ENCODE assay signal across 1 cellular context in the genomic region with DNA sequence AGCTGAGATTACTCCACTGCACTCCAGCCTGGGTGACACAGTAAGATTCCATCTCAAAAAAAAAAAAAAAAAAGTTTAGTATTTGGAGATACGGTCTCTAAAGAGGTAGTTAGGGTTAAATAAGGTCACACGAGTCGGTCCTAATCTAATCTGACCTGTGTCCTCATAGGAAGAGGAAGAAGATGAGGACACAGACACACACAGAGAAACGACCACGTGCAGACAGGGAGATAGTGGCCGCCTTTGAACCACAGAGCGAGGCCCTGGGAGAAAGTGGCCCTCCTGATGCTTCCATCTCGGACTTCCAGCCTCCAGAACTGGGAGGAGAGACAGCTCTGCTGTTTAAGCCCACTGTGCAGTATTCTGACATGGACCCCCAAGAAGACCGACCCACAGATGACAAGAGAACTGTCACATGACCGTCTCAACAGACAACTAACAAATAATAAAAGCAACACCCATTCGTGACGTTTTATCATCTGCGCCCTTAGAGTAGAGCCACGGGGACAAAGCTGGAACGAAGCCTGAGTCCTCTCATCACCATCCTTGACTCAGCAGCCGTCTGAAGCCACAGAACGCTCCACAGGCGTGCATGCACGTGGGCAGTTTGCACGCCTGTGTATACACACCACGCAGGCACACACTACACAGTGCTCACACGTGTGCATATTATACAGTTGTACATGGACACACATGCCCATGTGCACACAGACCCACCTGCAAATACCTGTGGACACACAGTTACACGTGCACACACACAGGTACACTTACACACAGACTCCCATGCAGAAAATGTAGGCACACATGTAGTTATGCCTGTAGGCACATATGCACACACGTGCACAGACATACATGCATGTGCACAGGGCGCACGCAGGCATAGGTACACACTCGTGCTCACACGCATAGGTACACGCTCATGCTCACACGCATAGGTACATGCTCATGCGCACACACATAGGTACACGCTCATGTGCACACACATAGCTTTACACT.
TF ChIP-seq lines count a peak whose summit lies in the region.

No MANE protein-coding gene starts in this region.

TF ChIP-seq in K562, 482 proteins besides CTCF, POLR2A, EP300 and RAD21 (continued from another document):
- TF ChIP-seq, protein P1, sequence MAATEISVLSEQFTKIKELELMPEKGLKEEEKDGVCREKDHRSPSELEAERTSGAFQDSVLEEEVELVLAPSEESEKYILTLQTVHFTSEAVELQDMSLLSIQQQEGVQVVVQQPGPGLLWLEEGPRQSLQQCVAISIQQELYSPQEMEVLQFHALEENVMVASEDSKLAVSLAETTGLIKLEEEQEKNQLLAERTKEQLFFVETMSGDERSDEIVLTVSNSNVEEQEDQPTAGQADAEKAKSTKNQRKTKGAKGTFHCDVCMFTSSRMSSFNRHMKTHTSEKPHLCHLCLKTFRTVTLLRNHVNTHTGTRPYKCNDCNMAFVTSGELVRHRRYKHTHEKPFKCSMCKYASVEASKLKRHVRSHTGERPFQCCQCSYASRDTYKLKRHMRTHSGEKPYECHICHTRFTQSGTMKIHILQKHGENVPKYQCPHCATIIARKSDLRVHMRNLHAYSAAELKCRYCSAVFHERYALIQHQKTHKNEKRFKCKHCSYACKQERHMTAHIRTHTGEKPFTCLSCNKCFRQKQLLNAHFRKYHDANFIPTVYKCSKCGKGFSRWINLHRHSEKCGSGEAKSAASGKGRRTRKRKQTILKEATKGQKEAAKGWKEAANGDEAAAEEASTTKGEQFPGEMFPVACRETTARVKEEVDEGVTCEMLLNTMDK (IDR thresholded peaks at IDR 0.05; ENCODE audit: borderline replicate concordance, insufficient read depth, low read depth, low read length, poor library complexity, severe bottlenecking) = no peak
- TF ChIP-seq YBX1 (IDR thresholded peaks at IDR 0.05) = no peak
- no peak for TF ChIP-seq HMG20A (CRISPR knock-in tag; conservative IDR thresholded peaks at IDR 0.05)
- peak; percentile 58 for TF ChIP-seq MEIS2 (IDR thresholded peaks at IDR 0.05; ENCODE audit: partially characterized antibody)
- TF ChIP-seq CBFA2T3 (IDR thresholded peaks at IDR 0.05) = peak; percentile 68
- TF ChIP-seq FOXP1 (CRISPR knock-in tag; IDR thresholded peaks at IDR 0.05) = 0 out of 2 replicates have a peak, but pooled peaks have one; percentile 29
- TF ChIP-seq FOXM1 (IDR thresholded peaks at IDR 0.05; ENCODE audit: low read depth) = peak; percentile 38; the same call in 1 of the 2 replicates
- TF ChIP-seq FOXM1 (CRISPR knock-in tag; IDR thresholded peaks at IDR 0.05; ENCODE audit: low read depth) = no peak
- TF ChIP-seq CREM (IDR thresholded peaks at IDR 0.05; ENCODE audit: low read depth) = peak; percentile 83
- TF ChIP-seq ZNF253 (CRISPR knock-in tag; conservative IDR thresholded peaks at IDR 0.05) = no peak
- no peak for TF ChIP-seq DNMT1 (IDR thresholded peaks at IDR 0.05)
- TF ChIP-seq, protein P2, sequence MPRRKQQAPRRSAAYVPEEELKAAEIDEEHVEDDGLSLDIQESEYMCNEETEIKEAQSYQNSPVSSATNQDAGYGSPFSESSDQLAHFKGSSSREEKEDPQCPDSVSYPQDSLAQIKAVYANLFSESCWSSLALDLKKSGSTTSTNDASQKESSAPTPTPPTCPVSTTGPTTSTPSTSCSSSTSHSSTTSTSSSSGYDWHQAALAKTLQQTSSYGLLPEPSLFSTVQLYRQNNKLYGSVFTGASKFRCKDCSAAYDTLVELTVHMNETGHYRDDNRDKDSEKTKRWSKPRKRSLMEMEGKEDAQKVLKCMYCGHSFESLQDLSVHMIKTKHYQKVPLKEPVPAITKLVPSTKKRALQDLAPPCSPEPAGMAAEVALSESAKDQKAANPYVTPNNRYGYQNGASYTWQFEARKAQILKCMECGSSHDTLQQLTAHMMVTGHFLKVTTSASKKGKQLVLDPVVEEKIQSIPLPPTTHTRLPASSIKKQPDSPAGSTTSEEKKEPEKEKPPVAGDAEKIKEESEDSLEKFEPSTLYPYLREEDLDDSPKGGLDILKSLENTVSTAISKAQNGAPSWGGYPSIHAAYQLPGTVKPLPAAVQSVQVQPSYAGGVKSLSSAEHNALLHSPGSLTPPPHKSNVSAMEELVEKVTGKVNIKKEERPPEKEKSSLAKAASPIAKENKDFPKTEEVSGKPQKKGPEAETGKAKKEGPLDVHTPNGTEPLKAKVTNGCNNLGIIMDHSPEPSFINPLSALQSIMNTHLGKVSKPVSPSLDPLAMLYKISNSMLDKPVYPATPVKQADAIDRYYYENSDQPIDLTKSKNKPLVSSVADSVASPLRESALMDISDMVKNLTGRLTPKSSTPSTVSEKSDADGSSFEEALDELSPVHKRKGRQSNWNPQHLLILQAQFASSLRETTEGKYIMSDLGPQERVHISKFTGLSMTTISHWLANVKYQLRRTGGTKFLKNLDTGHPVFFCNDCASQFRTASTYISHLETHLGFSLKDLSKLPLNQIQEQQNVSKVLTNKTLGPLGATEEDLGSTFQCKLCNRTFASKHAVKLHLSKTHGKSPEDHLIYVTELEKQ (CRISPR knock-in tag; IDR thresholded peaks at IDR 0.05) = no peak
- no peak for TF ChIP-seq SREBF1 (IDR thresholded peaks at IDR 0.05; ENCODE audit: borderline replicate concordance, low read depth, low read length)
- TF ChIP-seq SRSF9 (IDR thresholded peaks at IDR 0.05; ENCODE audit: borderline replicate concordance, low read depth, low read length) = no peak
- TF ChIP-seq TAF1 (IDR thresholded peaks at IDR 0.05; ENCODE audit: control insufficient read depth, extremely low read depth, insufficient read depth, low read length, severe bottlenecking) = no peak
- TF ChIP-seq, protein P3, sequence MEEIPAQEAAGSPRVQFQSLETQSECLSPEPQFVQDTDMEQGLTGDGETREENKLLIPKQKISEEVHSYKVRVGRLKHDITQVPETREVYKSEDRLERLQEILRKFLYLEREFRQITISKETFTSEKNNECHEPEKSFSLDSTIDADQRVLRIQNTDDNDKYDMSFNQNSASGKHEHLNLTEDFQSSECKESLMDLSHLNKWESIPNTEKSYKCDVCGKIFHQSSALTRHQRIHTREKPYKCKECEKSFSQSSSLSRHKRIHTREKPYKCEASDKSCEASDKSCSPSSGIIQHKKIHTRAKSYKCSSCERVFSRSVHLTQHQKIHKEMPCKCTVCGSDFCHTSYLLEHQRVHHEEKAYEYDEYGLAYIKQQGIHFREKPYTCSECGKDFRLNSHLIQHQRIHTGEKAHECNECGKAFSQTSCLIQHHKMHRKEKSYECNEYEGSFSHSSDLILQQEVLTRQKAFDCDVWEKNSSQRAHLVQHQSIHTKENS (CRISPR knock-in tag; IDR thresholded peaks at IDR 0.05) = no peak
- TF ChIP-seq, protein P4, sequence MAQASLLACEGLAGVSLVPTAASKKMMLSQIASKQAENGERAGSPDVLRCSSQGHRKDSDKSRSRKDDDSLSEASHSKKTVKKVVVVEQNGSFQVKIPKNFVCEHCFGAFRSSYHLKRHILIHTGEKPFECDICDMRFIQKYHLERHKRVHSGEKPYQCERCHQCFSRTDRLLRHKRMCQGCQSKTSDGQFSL (CRISPR knock-in tag; IDR thresholded peaks at IDR 0.05) = 0 out of 2 replicates have a peak, but pooled peaks have one; percentile 15
- TF ChIP-seq, protein P4 (tag; IDR thresholded peaks at IDR 0.05) = no peak
- TF ChIP-seq ZNF384 (IDR thresholded peaks at IDR 0.05; ENCODE audit: low read depth, low read length) = peak; percentile 56; the same call in 1 of the 2 replicates
- TF ChIP-seq FOXK2 (conservative IDR thresholded peaks at IDR 0.05 in 1 of 2, IDR thresholded peaks at IDR 0.05 in 1 of 2; ENCODE audit: low read depth in 2 of 2) = peak; percentile 51 to 66; a peak in 2 of 4 replicates
- no peak for TF ChIP-seq ZNF224 (CRISPR knock-in tag; IDR thresholded peaks at IDR 0.05)
- TF ChIP-seq, protein P5, sequence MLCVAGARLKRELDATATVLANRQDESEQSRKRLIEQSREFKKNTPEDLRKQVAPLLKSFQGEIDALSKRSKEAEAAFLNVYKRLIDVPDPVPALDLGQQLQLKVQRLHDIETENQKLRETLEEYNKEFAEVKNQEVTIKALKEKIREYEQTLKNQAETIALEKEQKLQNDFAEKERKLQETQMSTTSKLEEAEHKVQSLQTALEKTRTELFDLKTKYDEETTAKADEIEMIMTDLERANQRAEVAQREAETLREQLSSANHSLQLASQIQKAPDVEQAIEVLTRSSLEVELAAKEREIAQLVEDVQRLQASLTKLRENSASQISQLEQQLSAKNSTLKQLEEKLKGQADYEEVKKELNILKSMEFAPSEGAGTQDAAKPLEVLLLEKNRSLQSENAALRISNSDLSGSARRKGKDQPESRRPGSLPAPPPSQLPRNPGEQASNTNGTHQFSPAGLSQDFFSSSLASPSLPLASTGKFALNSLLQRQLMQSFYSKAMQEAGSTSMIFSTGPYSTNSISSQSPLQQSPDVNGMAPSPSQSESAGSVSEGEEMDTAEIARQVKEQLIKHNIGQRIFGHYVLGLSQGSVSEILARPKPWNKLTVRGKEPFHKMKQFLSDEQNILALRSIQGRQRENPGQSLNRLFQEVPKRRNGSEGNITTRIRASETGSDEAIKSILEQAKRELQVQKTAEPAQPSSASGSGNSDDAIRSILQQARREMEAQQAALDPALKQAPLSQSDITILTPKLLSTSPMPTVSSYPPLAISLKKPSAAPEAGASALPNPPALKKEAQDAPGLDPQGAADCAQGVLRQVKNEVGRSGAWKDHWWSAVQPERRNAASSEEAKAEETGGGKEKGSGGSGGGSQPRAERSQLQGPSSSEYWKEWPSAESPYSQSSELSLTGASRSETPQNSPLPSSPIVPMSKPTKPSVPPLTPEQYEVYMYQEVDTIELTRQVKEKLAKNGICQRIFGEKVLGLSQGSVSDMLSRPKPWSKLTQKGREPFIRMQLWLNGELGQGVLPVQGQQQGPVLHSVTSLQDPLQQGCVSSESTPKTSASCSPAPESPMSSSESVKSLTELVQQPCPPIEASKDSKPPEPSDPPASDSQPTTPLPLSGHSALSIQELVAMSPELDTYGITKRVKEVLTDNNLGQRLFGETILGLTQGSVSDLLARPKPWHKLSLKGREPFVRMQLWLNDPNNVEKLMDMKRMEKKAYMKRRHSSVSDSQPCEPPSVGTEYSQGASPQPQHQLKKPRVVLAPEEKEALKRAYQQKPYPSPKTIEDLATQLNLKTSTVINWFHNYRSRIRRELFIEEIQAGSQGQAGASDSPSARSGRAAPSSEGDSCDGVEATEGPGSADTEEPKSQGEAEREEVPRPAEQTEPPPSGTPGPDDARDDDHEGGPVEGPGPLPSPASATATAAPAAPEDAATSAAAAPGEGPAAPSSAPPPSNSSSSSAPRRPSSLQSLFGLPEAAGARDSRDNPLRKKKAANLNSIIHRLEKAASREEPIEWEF (CRISPR knock-in tag; IDR thresholded peaks at IDR 0.05) = no peak
- TF ChIP-seq, protein P6, sequence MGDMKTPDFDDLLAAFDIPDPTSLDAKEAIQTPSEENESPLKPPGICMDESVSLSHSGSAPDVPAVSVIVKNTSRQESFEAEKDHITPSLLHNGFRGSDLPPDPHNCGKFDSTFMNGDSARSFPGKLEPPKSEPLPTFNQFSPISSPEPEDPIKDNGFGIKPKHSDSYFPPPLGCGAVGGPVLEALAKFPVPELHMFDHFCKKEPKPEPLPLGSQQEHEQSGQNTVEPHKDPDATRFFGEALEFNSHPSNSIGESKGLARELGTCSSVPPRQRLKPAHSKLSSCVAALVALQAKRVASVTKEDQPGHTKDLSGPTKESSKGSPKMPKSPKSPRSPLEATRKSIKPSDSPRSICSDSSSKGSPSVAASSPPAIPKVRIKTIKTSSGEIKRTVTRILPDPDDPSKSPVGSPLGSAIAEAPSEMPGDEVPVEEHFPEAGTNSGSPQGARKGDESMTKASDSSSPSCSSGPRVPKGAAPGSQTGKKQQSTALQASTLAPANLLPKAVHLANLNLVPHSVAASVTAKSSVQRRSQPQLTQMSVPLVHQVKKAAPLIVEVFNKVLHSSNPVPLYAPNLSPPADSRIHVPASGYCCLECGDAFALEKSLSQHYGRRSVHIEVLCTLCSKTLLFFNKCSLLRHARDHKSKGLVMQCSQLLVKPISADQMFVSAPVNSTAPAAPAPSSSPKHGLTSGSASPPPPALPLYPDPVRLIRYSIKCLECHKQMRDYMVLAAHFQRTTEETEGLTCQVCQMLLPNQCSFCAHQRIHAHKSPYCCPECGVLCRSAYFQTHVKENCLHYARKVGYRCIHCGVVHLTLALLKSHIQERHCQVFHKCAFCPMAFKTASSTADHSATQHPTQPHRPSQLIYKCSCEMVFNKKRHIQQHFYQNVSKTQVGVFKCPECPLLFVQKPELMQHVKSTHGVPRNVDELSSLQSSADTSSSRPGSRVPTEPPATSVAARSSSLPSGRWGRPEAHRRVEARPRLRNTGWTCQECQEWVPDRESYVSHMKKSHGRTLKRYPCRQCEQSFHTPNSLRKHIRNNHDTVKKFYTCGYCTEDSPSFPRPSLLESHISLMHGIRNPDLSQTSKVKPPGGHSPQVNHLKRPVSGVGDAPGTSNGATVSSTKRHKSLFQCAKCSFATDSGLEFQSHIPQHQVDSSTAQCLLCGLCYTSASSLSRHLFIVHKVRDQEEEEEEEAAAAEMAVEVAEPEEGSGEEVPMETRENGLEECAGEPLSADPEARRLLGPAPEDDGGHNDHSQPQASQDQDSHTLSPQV (IDR thresholded peaks at IDR 0.05) = no peak
